Comparison of ENCODE assay signal across 1 cellular context in the genomic region with DNA sequence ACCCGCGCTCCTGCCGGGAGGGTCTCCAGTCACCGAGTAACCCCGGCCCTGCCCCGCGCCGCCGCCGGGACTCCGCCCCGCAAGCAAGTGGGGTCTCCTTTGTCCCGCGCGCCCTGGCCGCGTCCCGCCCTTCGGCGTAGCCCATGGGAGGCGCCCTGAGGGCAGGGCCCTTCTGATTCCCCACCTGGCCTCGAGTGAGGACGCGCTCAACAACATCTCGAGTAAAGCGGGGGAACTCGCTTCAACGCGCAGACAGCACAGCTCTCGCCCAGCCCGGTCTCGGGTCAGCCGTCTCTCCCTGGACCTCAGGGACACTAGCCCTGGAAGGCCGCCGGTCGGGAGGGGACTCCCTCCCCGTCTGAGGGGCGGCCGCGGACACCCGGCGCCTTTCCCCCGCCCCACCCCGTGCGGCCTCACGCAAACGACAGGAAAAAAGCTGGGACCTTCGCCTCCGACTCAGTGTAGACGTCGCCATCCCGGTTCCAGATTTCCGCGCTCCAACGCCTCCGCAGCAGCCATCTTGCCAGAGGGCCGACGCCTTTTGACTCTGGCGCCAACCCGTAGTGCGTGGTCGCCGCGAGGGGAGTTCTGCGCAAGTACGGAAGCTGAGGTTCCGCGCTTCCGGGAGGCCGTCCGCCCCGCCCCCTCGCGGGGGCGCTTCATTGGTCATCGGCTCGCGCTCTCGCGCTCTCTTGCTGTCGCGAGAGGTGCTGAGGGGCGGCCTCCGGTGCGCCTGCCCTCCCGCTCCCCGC.
TF ChIP-seq lines count a peak whose summit lies in the region.

No MANE protein-coding gene starts in this region.

TF ChIP-seq in HepG2, 621 proteins besides CTCF, POLR2A, EP300 and RAD21 (continued from another document and continues in another):
- TF ChIP-seq, protein P1, sequence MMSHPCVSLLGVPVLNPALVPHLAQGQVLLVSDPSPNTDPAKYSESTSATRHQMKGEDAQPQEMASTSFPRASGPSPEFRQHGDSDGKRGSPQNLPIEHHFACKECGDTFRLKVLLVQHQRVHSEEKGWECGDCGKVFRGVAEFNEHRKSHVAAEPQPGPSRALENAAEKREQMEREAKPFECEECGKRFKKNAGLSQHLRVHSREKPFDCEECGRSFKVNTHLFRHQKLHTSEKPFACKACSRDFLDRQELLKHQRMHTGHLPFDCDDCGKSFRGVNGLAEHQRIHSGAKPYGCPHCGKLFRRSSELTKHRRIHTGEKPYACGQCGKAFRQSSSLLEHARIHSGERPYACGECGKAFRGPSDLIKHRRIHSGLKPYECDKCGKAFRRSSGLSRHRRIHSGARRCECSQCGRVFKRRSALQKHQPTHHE (CRISPR knock-in tag; IDR thresholded peaks at IDR 0.05; ENCODE audit: borderline replicate concordance), result peak; percentile 98
- TF ChIP-seq, protein P2, sequence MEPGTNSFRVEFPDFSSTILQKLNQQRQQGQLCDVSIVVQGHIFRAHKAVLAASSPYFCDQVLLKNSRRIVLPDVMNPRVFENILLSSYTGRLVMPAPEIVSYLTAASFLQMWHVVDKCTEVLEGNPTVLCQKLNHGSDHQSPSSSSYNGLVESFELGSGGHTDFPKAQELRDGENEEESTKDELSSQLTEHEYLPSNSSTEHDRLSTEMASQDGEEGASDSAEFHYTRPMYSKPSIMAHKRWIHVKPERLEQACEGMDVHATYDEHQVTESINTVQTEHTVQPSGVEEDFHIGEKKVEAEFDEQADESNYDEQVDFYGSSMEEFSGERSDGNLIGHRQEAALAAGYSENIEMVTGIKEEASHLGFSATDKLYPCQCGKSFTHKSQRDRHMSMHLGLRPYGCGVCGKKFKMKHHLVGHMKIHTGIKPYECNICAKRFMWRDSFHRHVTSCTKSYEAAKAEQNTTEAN (CRISPR knock-in tag; conservative IDR thresholded peaks at IDR 0.05), result peak; percentile 79; the same call in 1 of the 2 replicates
- peak; percentile 99 for TF ChIP-seq ARNT2 (CRISPR knock-in tag; IDR thresholded peaks at IDR 0.05; ENCODE audit: low read depth)
- no peak for TF ChIP-seq PRMT3 (CRISPR knock-in tag; IDR thresholded peaks at IDR 0.05; ENCODE audit: borderline replicate concordance, low read depth)
- TF ChIP-seq ZNF766 (CRISPR knock-in tag; IDR thresholded peaks at IDR 0.05; ENCODE audit: borderline replicate concordance), result peak; percentile 91; the same call in 1 of the 2 replicates
- 0 out of 2 replicates have a peak, but pooled peaks have one; percentile 85 for TF ChIP-seq FIP1L1 (IDR thresholded peaks at IDR 0.05; ENCODE audit: borderline replicate concordance, insufficient read depth, low read depth, low read length)
- TF ChIP-seq PHF8 (CRISPR knock-in tag; IDR thresholded peaks at IDR 0.05), result peak; percentile 96
- TF ChIP-seq, protein P3, sequence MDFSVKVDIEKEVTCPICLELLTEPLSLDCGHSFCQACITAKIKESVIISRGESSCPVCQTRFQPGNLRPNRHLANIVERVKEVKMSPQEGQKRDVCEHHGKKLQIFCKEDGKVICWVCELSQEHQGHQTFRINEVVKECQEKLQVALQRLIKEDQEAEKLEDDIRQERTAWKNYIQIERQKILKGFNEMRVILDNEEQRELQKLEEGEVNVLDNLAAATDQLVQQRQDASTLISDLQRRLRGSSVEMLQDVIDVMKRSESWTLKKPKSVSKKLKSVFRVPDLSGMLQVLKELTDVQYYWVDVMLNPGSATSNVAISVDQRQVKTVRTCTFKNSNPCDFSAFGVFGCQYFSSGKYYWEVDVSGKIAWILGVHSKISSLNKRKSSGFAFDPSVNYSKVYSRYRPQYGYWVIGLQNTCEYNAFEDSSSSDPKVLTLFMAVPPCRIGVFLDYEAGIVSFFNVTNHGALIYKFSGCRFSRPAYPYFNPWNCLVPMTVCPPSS (IDR thresholded peaks at IDR 0.05), result no peak
- TF ChIP-seq MEIS1 (CRISPR knock-in tag; IDR thresholded peaks at IDR 0.05; ENCODE audit: borderline replicate concordance), result peak; percentile 93
- TF ChIP-seq, protein P4, sequence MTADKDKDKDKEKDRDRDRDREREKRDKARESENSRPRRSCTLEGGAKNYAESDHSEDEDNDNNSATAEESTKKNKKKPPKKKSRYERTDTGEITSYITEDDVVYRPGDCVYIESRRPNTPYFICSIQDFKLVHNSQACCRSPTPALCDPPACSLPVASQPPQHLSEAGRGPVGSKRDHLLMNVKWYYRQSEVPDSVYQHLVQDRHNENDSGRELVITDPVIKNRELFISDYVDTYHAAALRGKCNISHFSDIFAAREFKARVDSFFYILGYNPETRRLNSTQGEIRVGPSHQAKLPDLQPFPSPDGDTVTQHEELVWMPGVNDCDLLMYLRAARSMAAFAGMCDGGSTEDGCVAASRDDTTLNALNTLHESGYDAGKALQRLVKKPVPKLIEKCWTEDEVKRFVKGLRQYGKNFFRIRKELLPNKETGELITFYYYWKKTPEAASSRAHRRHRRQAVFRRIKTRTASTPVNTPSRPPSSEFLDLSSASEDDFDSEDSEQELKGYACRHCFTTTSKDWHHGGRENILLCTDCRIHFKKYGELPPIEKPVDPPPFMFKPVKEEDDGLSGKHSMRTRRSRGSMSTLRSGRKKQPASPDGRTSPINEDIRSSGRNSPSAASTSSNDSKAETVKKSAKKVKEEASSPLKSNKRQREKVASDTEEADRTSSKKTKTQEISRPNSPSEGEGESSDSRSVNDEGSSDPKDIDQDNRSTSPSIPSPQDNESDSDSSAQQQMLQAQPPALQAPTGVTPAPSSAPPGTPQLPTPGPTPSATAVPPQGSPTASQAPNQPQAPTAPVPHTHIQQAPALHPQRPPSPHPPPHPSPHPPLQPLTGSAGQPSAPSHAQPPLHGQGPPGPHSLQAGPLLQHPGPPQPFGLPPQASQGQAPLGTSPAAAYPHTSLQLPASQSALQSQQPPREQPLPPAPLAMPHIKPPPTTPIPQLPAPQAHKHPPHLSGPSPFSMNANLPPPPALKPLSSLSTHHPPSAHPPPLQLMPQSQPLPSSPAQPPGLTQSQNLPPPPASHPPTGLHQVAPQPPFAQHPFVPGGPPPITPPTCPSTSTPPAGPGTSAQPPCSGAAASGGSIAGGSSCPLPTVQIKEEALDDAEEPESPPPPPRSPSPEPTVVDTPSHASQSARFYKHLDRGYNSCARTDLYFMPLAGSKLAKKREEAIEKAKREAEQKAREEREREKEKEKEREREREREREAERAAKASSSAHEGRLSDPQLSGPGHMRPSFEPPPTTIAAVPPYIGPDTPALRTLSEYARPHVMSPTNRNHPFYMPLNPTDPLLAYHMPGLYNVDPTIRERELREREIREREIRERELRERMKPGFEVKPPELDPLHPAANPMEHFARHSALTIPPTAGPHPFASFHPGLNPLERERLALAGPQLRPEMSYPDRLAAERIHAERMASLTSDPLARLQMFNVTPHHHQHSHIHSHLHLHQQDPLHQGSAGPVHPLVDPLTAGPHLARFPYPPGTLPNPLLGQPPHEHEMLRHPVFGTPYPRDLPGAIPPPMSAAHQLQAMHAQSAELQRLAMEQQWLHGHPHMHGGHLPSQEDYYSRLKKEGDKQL (CRISPR knock-in tag; IDR thresholded peaks at IDR 0.05; ENCODE audit: low read depth), result no peak
- peak; percentile 89 for TF ChIP-seq ZBTB7B (CRISPR knock-in tag; IDR thresholded peaks at IDR 0.05)
- TF ChIP-seq IRF2 (CRISPR knock-in tag; IDR thresholded peaks at IDR 0.05), result peak; percentile 97
- peak; percentile 94 for TF ChIP-seq KDM5A (IDR thresholded peaks at IDR 0.05; ENCODE audit: borderline replicate concordance, low read length)
- TF ChIP-seq, protein P5, sequence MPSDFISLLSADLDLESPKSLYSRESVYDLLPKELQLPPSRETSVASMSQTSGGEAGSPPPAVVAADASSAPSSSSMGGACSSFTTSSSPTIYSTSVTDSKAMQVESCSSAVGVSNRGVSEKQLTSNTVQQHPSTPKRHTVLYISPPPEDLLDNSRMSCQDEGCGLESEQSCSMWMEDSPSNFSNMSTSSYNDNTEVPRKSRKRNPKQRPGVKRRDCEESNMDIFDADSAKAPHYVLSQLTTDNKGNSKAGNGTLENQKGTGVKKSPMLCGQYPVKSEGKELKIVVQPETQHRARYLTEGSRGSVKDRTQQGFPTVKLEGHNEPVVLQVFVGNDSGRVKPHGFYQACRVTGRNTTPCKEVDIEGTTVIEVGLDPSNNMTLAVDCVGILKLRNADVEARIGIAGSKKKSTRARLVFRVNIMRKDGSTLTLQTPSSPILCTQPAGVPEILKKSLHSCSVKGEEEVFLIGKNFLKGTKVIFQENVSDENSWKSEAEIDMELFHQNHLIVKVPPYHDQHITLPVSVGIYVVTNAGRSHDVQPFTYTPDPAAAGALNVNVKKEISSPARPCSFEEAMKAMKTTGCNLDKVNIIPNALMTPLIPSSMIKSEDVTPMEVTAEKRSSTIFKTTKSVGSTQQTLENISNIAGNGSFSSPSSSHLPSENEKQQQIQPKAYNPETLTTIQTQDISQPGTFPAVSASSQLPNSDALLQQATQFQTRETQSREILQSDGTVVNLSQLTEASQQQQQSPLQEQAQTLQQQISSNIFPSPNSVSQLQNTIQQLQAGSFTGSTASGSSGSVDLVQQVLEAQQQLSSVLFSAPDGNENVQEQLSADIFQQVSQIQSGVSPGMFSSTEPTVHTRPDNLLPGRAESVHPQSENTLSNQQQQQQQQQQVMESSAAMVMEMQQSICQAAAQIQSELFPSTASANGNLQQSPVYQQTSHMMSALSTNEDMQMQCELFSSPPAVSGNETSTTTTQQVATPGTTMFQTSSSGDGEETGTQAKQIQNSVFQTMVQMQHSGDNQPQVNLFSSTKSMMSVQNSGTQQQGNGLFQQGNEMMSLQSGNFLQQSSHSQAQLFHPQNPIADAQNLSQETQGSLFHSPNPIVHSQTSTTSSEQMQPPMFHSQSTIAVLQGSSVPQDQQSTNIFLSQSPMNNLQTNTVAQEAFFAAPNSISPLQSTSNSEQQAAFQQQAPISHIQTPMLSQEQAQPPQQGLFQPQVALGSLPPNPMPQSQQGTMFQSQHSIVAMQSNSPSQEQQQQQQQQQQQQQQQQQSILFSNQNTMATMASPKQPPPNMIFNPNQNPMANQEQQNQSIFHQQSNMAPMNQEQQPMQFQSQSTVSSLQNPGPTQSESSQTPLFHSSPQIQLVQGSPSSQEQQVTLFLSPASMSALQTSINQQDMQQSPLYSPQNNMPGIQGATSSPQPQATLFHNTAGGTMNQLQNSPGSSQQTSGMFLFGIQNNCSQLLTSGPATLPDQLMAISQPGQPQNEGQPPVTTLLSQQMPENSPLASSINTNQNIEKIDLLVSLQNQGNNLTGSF (CRISPR knock-in tag; IDR thresholded peaks at IDR 0.05), result peak; percentile 97
- TF ChIP-seq, protein P6, sequence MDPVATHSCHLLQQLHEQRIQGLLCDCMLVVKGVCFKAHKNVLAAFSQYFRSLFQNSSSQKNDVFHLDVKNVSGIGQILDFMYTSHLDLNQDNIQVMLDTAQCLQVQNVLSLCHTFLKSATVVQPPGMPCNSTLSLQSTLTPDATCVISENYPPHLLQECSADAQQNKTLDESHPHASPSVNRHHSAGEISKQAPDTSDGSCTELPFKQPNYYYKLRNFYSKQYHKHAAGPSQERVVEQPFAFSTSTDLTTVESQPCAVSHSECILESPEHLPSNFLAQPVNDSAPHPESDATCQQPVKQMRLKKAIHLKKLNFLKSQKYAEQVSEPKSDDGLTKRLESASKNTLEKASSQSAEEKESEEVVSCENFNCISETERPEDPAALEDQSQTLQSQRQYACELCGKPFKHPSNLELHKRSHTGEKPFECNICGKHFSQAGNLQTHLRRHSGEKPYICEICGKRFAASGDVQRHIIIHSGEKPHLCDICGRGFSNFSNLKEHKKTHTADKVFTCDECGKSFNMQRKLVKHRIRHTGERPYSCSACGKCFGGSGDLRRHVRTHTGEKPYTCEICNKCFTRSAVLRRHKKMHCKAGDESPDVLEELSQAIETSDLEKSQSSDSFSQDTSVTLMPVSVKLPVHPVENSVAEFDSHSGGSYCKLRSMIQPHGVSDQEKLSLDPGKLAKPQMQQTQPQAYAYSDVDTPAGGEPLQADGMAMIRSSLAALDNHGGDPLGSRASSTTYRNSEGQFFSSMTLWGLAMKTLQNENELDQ (CRISPR knock-in tag; IDR thresholded peaks at IDR 0.05; ENCODE audit: borderline replicate concordance), result 0 out of 2 replicates have a peak, but pooled peaks have one; percentile 43
- TF ChIP-seq SIX1 (CRISPR knock-in tag; IDR thresholded peaks at IDR 0.05; ENCODE audit: borderline replicate concordance), result no peak; the same call in none of the 2 replicates
- no peak; the same call in 1 of the 2 replicates for TF ChIP-seq CHCHD3 (CRISPR knock-in tag; IDR thresholded peaks at IDR 0.05)
- TF ChIP-seq, protein P7, sequence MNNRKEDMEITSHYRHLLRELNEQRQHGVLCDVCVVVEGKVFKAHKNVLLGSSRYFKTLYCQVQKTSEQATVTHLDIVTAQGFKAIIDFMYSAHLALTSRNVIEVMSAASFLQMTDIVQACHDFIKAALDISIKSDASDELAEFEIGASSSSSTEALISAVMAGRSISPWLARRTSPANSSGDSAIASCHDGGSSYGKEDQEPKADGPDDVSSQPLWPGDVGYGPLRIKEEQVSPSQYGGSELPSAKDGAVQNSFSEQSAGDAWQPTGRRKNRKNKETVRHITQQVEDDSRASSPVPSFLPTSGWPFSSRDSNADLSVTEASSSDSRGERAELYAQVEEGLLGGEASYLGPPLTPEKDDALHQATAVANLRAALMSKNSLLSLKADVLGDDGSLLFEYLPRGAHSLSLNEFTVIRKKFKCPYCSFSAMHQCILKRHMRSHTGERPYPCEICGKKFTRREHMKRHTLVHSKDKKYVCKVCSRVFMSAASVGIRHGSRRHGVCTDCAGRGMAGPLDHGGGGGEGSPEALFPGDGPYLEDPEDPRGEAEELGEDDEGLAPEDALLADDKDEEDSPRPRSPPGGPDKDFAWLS (CRISPR knock-in tag; IDR thresholded peaks at IDR 0.05; ENCODE audit: borderline replicate concordance), result peak; percentile 84; the same call in 1 of the 2 replicates
- TF ChIP-seq, protein P8, sequence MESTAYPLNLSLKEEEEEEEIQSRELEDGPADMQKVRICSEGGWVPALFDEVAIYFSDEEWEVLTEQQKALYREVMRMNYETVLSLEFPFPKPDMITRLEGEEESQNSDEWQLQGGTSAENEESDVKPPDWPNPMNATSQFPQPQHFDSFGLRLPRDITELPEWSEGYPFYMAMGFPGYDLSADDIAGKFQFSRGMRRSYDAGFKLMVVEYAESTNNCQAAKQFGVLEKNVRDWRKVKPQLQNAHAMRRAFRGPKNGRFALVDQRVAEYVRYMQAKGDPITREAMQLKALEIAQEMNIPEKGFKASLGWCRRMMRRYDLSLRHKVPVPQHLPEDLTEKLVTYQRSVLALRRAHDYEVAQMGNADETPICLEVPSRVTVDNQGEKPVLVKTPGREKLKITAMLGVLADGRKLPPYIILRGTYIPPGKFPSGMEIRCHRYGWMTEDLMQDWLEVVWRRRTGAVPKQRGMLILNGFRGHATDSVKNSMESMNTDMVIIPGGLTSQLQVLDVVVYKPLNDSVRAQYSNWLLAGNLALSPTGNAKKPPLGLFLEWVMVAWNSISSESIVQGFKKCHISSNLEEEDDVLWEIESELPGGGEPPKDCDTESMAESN (CRISPR knock-in tag; conservative IDR thresholded peaks at IDR 0.05), result peak; percentile 99
- TF ChIP-seq, protein P9, sequence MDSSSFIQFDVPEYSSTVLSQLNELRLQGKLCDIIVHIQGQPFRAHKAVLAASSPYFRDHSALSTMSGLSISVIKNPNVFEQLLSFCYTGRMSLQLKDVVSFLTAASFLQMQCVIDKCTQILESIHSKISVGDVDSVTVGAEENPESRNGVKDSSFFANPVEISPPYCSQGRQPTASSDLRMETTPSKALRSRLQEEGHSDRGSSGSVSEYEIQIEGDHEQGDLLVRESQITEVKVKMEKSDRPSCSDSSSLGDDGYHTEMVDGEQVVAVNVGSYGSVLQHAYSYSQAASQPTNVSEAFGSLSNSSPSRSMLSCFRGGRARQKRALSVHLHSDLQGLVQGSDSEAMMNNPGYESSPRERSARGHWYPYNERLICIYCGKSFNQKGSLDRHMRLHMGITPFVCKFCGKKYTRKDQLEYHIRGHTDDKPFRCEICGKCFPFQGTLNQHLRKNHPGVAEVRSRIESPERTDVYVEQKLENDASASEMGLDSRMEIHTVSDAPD (CRISPR knock-in tag; IDR thresholded peaks at IDR 0.05), result peak; percentile 74; the same call in 1 of the 2 replicates
- peak; percentile 98 for TF ChIP-seq KDM2A (CRISPR knock-in tag; IDR thresholded peaks at IDR 0.05; ENCODE audit: borderline replicate concordance, low read depth)
- no peak for TF ChIP-seq ZNF562 (CRISPR knock-in tag; IDR thresholded peaks at IDR 0.05; ENCODE audit: borderline replicate concordance)
- TF ChIP-seq SP1 (IDR thresholded peaks at IDR 0.05), result no peak
- peak; percentile 96 for TF ChIP-seq SP1 (CRISPR knock-in tag; IDR thresholded peaks at IDR 0.05)
